In the genomic region with DNA sequence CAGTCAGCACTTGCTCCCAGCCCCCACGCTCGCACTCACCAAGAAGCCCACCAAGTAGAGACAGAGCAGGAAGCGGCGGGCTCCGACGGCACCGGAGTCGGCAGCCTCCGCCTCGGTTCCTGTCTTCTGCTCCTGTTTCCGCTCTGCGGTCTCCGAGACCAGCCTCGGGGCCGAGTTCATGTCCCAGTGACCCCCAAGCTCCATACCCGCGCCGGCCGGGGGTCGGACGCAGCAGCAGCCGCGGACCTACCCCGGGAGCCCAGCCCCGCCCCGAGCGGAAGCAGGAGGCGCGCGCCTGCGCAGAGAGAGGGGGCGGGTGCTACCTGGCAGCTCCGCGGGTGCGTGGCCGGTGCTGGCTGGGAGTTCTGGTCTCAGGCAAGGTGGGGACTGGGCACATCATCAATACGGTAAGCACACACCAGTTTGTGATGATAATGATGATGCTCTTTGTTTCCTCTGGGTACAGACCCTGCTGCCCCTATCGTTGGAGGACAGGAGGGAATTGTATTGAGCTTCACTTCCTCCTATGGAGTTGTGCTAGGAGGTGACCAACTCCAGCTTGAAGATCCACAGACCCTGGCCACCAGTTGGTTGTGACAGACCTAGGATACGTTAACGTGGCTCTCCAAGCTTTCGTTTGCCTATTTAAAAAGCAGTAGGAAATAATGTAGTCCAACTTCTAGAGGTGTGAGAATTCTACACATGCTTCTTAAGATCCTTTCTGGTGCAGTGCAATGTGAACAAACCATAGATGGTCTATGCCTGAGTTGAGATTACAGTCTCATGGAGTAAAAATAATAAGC, we compare ENCODE assay signal across 8 cellular contexts. TPM values are rescaled to one million over a fixed set of nuclear protein-coding genes. Genes with fewer than 3 reads are reported as not detected.
DNase-seq lines count a peak whose midpoint lies in the region; ATAC-seq and TF ChIP-seq lines count a peak whose summit lies in the region.

No MANE protein-coding gene starts in this region.

- H3K36me3 ChIP-seq in Peyer's patch: peaks cover 0 to 5% (median 0%) of the 10 kb centered on the region in 3 donors

- H3K27ac Mint-ChIP-seq in nephron: peak overlapping the region; percentile 50 to 82 (median 64)
- H3K27ac Mint-ChIP-seq in stimulated activated naive CD8-positive, alpha-beta T cell treated with anti-CD3 and anti-CD28 coated beads, Interleukin-15, Interleukin-2, amounts not matched to agents 100 ng/mL and 50 ng/mL, for 24 hours: peak overlapping the region; percentile 84

- H3K27ac ChIP-seq in Peyer's patch: peak overlapping the region; percentile 80 to 93 (median 90)

- TF ChIP-seq CTCF in Peyer's patch (IDR thresholded peaks at IDR 0.05) (peak in 2 of 6 experiments; percentile 19 to 22), fibroblast of the aortic adventitia (IDR thresholded peaks at IDR 0.05; ENCODE audit: insufficient read depth, low read length) (peak; percentile 38), nephron (IDR thresholded peaks at IDR 0.05; ENCODE audit: unreplicated experiment in 3 of 3) (peak in 1 of 3 experiments; percentile 19)

- H3K4me3 Mint-ChIP-seq in nephron: peak overlapping the region; percentile 90 to 96 (median 96)
- H3K4me3 Mint-ChIP-seq in stimulated activated naive CD8-positive, alpha-beta T cell treated with anti-CD3 and anti-CD28 coated beads, Interleukin-15, Interleukin-2, amounts not matched to agents 100 ng/mL and 50 ng/mL, for 24 hours: peak overlapping the region; percentile 92

- peak; percentile 96 for ATAC-seq in GM21381 (IDR thresholded peaks at IDR 0.05; ENCODE audit: unreplicated experiment)

- H3K4me3 ChIP-seq in Peyer's patch: peak overlapping the region; percentile 88 to 100 (median 92)
- peak overlapping the region; percentile 83 for H3K4me3 ChIP-seq in fibroblast of the aortic adventitia (ENCODE audit: low read depth, low read length)

- DNase-seq in DMS153 treated with DMSO at 0.1 percent for 48 hours (lab: John Stamatoyannopoulos, UW; ENCODE audit: unreplicated experiment) (peak; percentile 27), HT1080 (ENCODE audit: low read depth) (peak; percentile 67), Peyer's patch (peak; percentile 86 to 94 (median 92)), fibroblast of the aortic adventitia (ENCODE audit: low read depth) (peak; percentile 53)
- peak; percentile 69 to 77 for DNase-seq in activated T-helper 1 cell treated with anti-CD3 and anti-CD28 coated beads, Interleukin-2, amount 50 U/mL, for 16 hours (ENCODE audit: low read depth in 1 of 2, low spot score in 1 of 2)

- peak; percentile 86 to 91 for TF ChIP-seq POLR2A in Peyer's patch (IDR thresholded peaks at IDR 0.05)

- peaks cover 0 to 12% (median 2%) of the 10 kb centered on the region in 4 donors for H3K4me1 ChIP-seq in Peyer's patch

- H3K9me3 ChIP-seq in Peyer's patch: no peaks in the 10 kb centered on the region

- H3K9me3 Mint-ChIP-seq in nephron: peaks cover 5% of the 10 kb centered on the region
- H3K9me3 Mint-ChIP-seq in stimulated activated naive CD8-positive, alpha-beta T cell treated with anti-CD3 and anti-CD28 coated beads, Interleukin-15, Interleukin-2, amounts not matched to agents 100 ng/mL and 50 ng/mL, for 24 hours: peaks cover under 1% of the 10 kb centered on the region

- peaks cover 1% of the 10 kb centered on the region for H3K36me3 Mint-ChIP-seq in nephron (ENCODE audit: low read depth)
- H3K36me3 Mint-ChIP-seq in stimulated activated naive CD8-positive, alpha-beta T cell treated with anti-CD3 and anti-CD28 coated beads, Interleukin-15, Interleukin-2, amounts not matched to agents 100 ng/mL and 50 ng/mL, for 24 hours (ENCODE audit: low read depth): peaks cover 4% of the 10 kb centered on the region

- no peaks in the 10 kb centered on the region for H3K27me3 Mint-ChIP-seq in nephron (ENCODE audit: low read depth)
- no peaks in the 10 kb centered on the region for H3K27me3 Mint-ChIP-seq in stimulated activated naive CD8-positive, alpha-beta T cell treated with anti-CD3 and anti-CD28 coated beads, Interleukin-15, Interleukin-2, amounts not matched to agents 100 ng/mL and 50 ng/mL, for 24 hours

- H3K4me1 Mint-ChIP-seq in nephron: peaks cover 26% of the 10 kb centered on the region
- peaks cover 38% of the 10 kb centered on the region for H3K4me1 Mint-ChIP-seq in stimulated activated naive CD8-positive, alpha-beta T cell treated with anti-CD3 and anti-CD28 coated beads, Interleukin-15, Interleukin-2, amounts not matched to agents 100 ng/mL and 50 ng/mL, for 24 hours (ENCODE audit: low read depth)

- H3K27me3 ChIP-seq in Peyer's patch: no peaks in the 10 kb centered on the region

RNA-seq across cellular contexts. Expression of a gene that starts 25.0 kb away (rescaled TPM):
- 1.5 and 8.3 TPM in 2 replicates for total RNA-seq in HT1080 (2014; rRNA removed; shearing (Covaris generic))
- 4.4 and 5.7 TPM in 2 replicates for polyA plus RNA-seq in HT1080 (2015; cell fraction: cytosol; rRNA removed)
- polyA plus RNA-seq in HT1080 (2015; cell fraction: nucleus; rRNA removed): 2.2 and 2.4 TPM in 2 replicates
- 1 to 10 TPM; 1.1 to 2.5 (median 1.4) TPM for total RNA-seq in Peyer's patch
- total RNA-seq in fibroblast of the aortic adventitia (ENCODE audit: low replicate concordance): 2.1 TPM in 1 of 2 replicates, not detected in the other

Comparison
In these comparisons a context has a peak if more than half of its experiments do, and no peak if none do; other contexts are left out.
1. Peak in every context shown above with its lines: DNase-seq, ATAC-seq, H3K4me3 ChIP-seq and H3K27ac ChIP-seq.
2. DNase-seq: peak in every context shown above with its lines; median percentile 92 in Peyer's patch; 73 in activated T-helper 1 cell treated with anti-CD3 and anti-CD28 coated beads, Interleukin-2, amount 50 U/mL, for 16 hours; 67 in HT1080; 53 in fibroblast of the aortic adventitia; 27 in DMS153 treated with DMSO at 0.1 percent for 48 hours.